ENCODE assay signal across 20 cellular contexts in genomic region chr6:43742931-43743632, GRCh38. TPM values are rescaled to one million over a fixed set of nuclear protein-coding genes. Genes with fewer than 3 reads are reported as not detected.
A peak's percentile ranks its signal among the peaks of the same experiment; 100 is the strongest.
DNase-seq lines count a peak whose midpoint lies in the region; ATAC-seq and TF ChIP-seq lines count a peak whose summit lies in the region.
"Had no signal": no experiment of that assay in that cellular context is flagged by ENCODE, and none has a peak within 500 bp of the region (broad histone marks: within the 10 kb centered on the region; RNA-seq: fewer than 3 reads in every experiment).

No MANE protein-coding gene starts in this region.

- H3K9me3 ChIP-seq in HEK293 (ENCODE audit: control insufficient read depth, insufficient read depth, low read depth, low read length) (no peaks in the 10 kb centered on the region), spleen (no peaks in the 10 kb centered on the region)
- H3K9me3 ChIP-seq: breast epithelium, ovary, thyroid gland had no signal

- H3K4me1 ChIP-seq in HEK293 (ENCODE audit: control insufficient read depth, insufficient read depth, low read length) (no peaks in the 10 kb centered on the region), spleen (peaks cover 0 to 10% (median 3%) of the 10 kb centered on the region in 6 donors)
- H3K4me1 ChIP-seq: breast epithelium had no signal

- H3K36me3 Mint-ChIP-seq in activated B cell treated with CpG ODN at 0.5 μM for 24 hours (ENCODE audit: low read depth) = no peaks in the 10 kb centered on the region
- H3K36me3 Mint-ChIP-seq: CD4-positive, CD25-positive, alpha-beta regulatory T cell; naive B cell had no signal

- H3K36me3 ChIP-seq in HEK293 (ENCODE audit: control insufficient read depth in 2 of 2, insufficient read depth in 1 of 2, low read length in 2 of 2) (no peaks in the 10 kb centered on the region), spleen (no peaks in the 10 kb centered on the region)
- H3K36me3 ChIP-seq: breast epithelium, ovary, thyroid gland had no signal

- H3K27me3 Mint-ChIP-seq in activated B cell treated with CpG ODN at 0.5 μM for 24 hours = peaks cover 14% of the 10 kb centered on the region

- DNase-seq in activated B cell treated with CpG ODN at 0.5 μM for 24 hours (peak; percentile 4), left ventricle myocardium superior (peak; percentile 49), spleen (no peak), HT-29 (ENCODE audit: low spot score) (no peak), SW 1271 (lab: John Stamatoyannopoulos, UW) (no peak)
- DNase-seq: activated CD4-positive, alpha-beta T cell treated with anti-CD3 and anti-CD28 coated beads for 48 hours; CD4-positive, CD25-positive, alpha-beta regulatory T cell; cortex of kidney; glutamatergic neuron; mesenchymal stem cell; naive B cell; NCI-H187; ovary; SIG-M5; thyroid gland had no signal

- POLR2A ChIA-PET in HEK293 (lab: Yijun Ruan, JAX) (no interaction called here), activated B cell treated with CpG ODN at 0.5 μM for 24 hours (lab: Charles Lee) (no interaction called here)

- ATAC-seq in activated B cell treated with CpG ODN at 0.5 μM for 24 hours (ENCODE audit: low read depth) (no peak), left ventricle myocardium superior (peak; percentile 66), HG03457 (IDR thresholded peaks at IDR 0.05; ENCODE audit: unreplicated experiment) (no peak)

- H3K27me3 ChIP-seq in spleen (replicated peaks in 1 of 7) = peaks cover 0 to 5% (median 0%) of the 10 kb centered on the region in 7 donors
- H3K27me3 ChIP-seq: breast epithelium, ovary, thyroid gland had no signal

- no peaks in the 10 kb centered on the region for H3K4me1 Mint-ChIP-seq in activated B cell treated with CpG ODN at 0.5 μM for 24 hours
- H3K4me1 Mint-ChIP-seq: CD4-positive, CD25-positive, alpha-beta regulatory T cell had no signal

- TF ChIP-seq CTCF in HEK293 (tag by site-specific recombination; IDR thresholded peaks at IDR 0.05) (no peak), activated B cell treated with CpG ODN at 0.5 μM for 24 hours (IDR thresholded peaks at IDR 0.05) (no peak), spleen (IDR thresholded peaks at IDR 0.05 in 8 of 11, conservative IDR thresholded peaks at IDR 0.05 in 3 of 11) (no peak)

- CTCF ChIA-PET in HEK293 (lab: Yijun Ruan, JAX) (interaction anchor here (0.6 to 2.2 kb wide), 10 partner anchors 12 to 833 kb away, joined by 3 to 6 read pairs (median 4); partner anchors contain the start of gene VEGFA), activated B cell treated with CpG ODN at 0.5 μM for 24 hours (lab: Charles Lee) (no interaction called here)

- intact Hi-C loops in activated B cell treated with CpG ODN at 0.5 μM for 24 hours (cut with micrococcal nuclease) = no loop called here
- intact Hi-C loops in left ventricle myocardium superior (cut with micrococcal nuclease) = no loop called here
- intact Hi-C loops in spleen (cut with DNase I; ENCODE audit: low total_unique reads) = no loop called here

- no peak for TF ChIP-seq POLR2A in spleen (IDR thresholded peaks at IDR 0.05)

- no peak overlapping the region for H3K4me3 ChIP-seq in HEK293 (ENCODE audit: low read depth, low read length)
- H3K4me3 ChIP-seq in spleen = no peak overlapping the region
- H3K4me3 ChIP-seq: breast epithelium, ovary, thyroid gland had no signal

- 66 to 84% (median 74%) methylated on average over 8 to 9 of the region's 9 CpGs for WGBS in spleen, 5 donors

- no peak overlapping the region for H3K27ac Mint-ChIP-seq in activated B cell treated with CpG ODN at 0.5 μM for 24 hours
- H3K27ac Mint-ChIP-seq: activated T-helper 1 cell treated with anti-CD3 and anti-CD28 coated beads, Interleukin-12 subunit alpha, Interleukin-12 subunit beta, Interleukin-2, Interleukin-4 antibody, amounts not matched to agents 30 ng/mL and 10 ng/mL and 1 ng/mL, durations not matched to agents 14 hours and 24 hours and 36 hours; CD4-positive, CD25-positive, alpha-beta regulatory T cell had no signal

- no peak overlapping the region for H3K27ac ChIP-seq in HEK293 (ENCODE audit: extremely low read depth, low read depth, low read length)
- H3K27ac ChIP-seq in spleen = peak overlapping the region in 5 of 8 donors; percentile 60 to 70 (median 66)
- H3K27ac ChIP-seq: KMS-11, ovary, thyroid gland had no signal

- no peaks in the 10 kb centered on the region for H3K9me3 Mint-ChIP-seq in activated B cell treated with CpG ODN at 0.5 μM for 24 hours
- H3K9me3 Mint-ChIP-seq: activated T-helper 1 cell treated with anti-CD3 and anti-CD28 coated beads, Interleukin-12 subunit alpha, Interleukin-12 subunit beta, Interleukin-2, Interleukin-4 antibody, amounts not matched to agents 30 ng/mL and 10 ng/mL and 1 ng/mL, durations not matched to agents 14 hours and 24 hours and 36 hours; CD4-positive, CD25-positive, alpha-beta regulatory T cell; naive B cell had no signal

- no peak overlapping the region for H3K4me3 Mint-ChIP-seq in activated B cell treated with CpG ODN at 0.5 μM for 24 hours
- H3K4me3 Mint-ChIP-seq: activated T-helper 1 cell treated with anti-CD3 and anti-CD28 coated beads, Interleukin-12 subunit alpha, Interleukin-12 subunit beta, Interleukin-2, Interleukin-4 antibody, amounts not matched to agents 30 ng/mL and 10 ng/mL and 1 ng/mL, durations not matched to agents 14 hours and 24 hours and 36 hours; CD4-positive, CD25-positive, alpha-beta regulatory T cell; naive B cell had no signal

TF ChIP-seq in HEK293, 187 proteins besides CTCF, POLR2A, EP300 and RAD21:
- TF ChIP-seq RBAK (tag by site-specific recombination; IDR thresholded peaks at IDR 0.05) = no peak
- no peak for TF ChIP-seq KLF8 (tag by site-specific recombination; IDR thresholded peaks at IDR 0.05)
- TF ChIP-seq EGR2 (tag by site-specific recombination; IDR thresholded peaks at IDR 0.05; ENCODE audit: low read depth) = peak; percentile 51; the same call in 1 of the 2 replicates
- no peak for TF ChIP-seq ZNF37A (tag by site-specific recombination; IDR thresholded peaks at IDR 0.05)
- TF ChIP-seq MEIS1 (CRISPR knock-in tag; IDR thresholded peaks at IDR 0.05; ENCODE audit: borderline replicate concordance) = no peak
- TF ChIP-seq ZNF362 (tag by site-specific recombination; IDR thresholded peaks at IDR 0.05) = no peak
- 0 out of 2 replicates have a peak, but pooled peaks have one; percentile 29 for TF ChIP-seq ZIC2 (tag by site-specific recombination; IDR thresholded peaks at IDR 0.05)
- TF ChIP-seq GLIS2 (tag by site-specific recombination; IDR thresholded peaks at IDR 0.05) = no peak
- peak; percentile 72 for TF ChIP-seq ZFHX2 (tag by site-specific recombination; conservative IDR thresholded peaks at IDR 0.05)
- TF ChIP-seq ZNF660 (tag by site-specific recombination; IDR thresholded peaks at IDR 0.05) = no peak
TF ChIP-seq in HEK293: peak in this region for 3.

RNA-seq across cellular contexts. Expression of gene VEGFA, which starts 26.9 kb away (rescaled TPM):
- total RNA-seq in activated B cell treated with CpG ODN at 0.5 μM for 24 hours = 29.0 and 31.3 TPM in 2 replicates
- 261 TPM for total RNA-seq in left ventricle myocardium superior
- total RNA-seq in spleen = 100 to 1,000 TPM; 112 to 486 (median 203) TPM
- polyA plus RNA-seq in spleen = 10 to 100 TPM; 31.0 to 56.6 (median 36.0) TPM
- total RNA-seq in HT-29 (2014; rRNA removed; shearing (Covaris generic)) = 154 and 170 TPM in 2 replicates

RNA-seq across cellular contexts. Expression of gene MRPS18A, which starts 55.5 kb away (rescaled TPM):
- 57.0 and 59.1 TPM in 2 replicates for total RNA-seq in activated B cell treated with CpG ODN at 0.5 μM for 24 hours
- 46.0 TPM for total RNA-seq in left ventricle myocardium superior
- total RNA-seq in spleen = 10 to 100 TPM; 29.8 to 37.6 (median 30.9) TPM
- 10 to 100 TPM; 28.0 to 48.6 (median 34.3) TPM for polyA plus RNA-seq in spleen
- 112 and 125 TPM in 2 replicates for total RNA-seq in HT-29 (2014; rRNA removed; shearing (Covaris generic))

Comparison
In these comparisons a context has a peak if more than half of its experiments do, and no peak if none do; other contexts are left out.
1. DNase-seq: peak in activated B cell treated with CpG ODN at 0.5 μM for 24 hours (single experiment) and left ventricle myocardium superior (single experiment); none in spleen (single experiment), HT-29 (single experiment) and SW 1271 (0 of 2).